8 cellular contexts compared by ENCODE assay signal in the genomic region with DNA sequence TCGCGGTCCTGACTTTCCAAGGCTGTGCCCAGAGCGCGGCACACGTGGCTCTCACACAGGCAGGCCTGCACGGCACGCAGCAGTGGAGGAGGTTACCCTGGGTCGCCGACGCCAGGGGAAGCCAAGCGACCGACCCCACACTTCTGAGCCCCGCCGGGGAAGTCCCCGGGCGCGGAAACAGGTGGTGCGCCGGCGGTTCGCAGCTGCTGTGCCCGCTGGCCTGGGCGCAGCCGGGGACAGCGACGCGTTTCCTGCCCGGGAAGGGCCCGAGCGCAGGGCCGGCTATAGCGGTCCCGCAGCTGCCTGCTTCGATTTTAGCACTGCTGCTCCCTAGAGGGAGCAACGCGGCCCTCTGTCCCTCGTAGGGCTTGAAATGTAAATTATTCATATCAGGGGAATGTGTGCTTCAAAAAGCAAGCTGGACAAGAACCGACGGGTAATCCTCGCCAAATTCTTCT. TPM values are rescaled to one million over a fixed set of nuclear protein-coding genes. Genes with fewer than 3 reads are reported as not detected.
DNase-seq lines count a peak whose midpoint lies in the region; FAIRE-seq and TF ChIP-seq lines count a peak whose summit lies in the region.
"Not testable (repeated sequence)": the region's sequence is repeated elsewhere in the genome, so short reads cannot be mapped to it uniquely, and the experiment has no call there.

No MANE protein-coding gene starts in this region.

- H3K4me1 ChIP-seq in SJCRH30: not testable (repeated sequence)
- H3K4me1 ChIP-seq in osteoblast (ENCODE audit: insufficient read depth, low read length) (peaks cover 14% of the 10 kb centered on the region), subcutaneous abdominal adipose tissue (ENCODE audit: control insufficient read depth in 5 of 5, insufficient read depth in 5 of 5, low read length in 5 of 5) (peaks cover 0 to 31% (median 27%) of the 10 kb centered on the region in 5 donors)

- H3K9ac ChIP-seq in subcutaneous abdominal adipose tissue (ENCODE audit: low read length in 5 of 5): peak overlapping the region in 2 of 5 donors; percentile 58 to 62

- peak; percentile 88 for DNase-seq in GF-D8 (lab: John Stamatoyannopoulos, UW)
- DNase-seq in H54 (ENCODE audit: insufficient read length, low spot score): peak; percentile 22
- DNase-seq in SJCRH30: peak; percentile 86 to 89
- DNase-seq in activated gamma-delta T cell treated with Interleukin-2 at 50 U/mL for 16 hours: peak; percentile 88
- peak; percentile 41 for DNase-seq in globus pallidus (ENCODE audit: low spot score)
- DNase-seq in osteoblast (ENCODE audit: insufficient read length, low spot score, missing footprints): peak; percentile 23

- H3K4me3 ChIP-seq in SJCRH30: peak overlapping the region; percentile 41
- H3K4me3 ChIP-seq in osteoblast (ENCODE audit: insufficient read depth, low read length): peak overlapping the region; percentile 56
- peak overlapping the region in 4 of 5 donors; percentile 22 to 55 (median 37) for H3K4me3 ChIP-seq in subcutaneous abdominal adipose tissue (ENCODE audit: low read depth in 1 of 5, low read length in 5 of 5)

- not testable (repeated sequence) for H3K9me3 ChIP-seq in KOPT-K1 (ENCODE audit: insufficient read depth, low read length, poor library complexity, severe bottlenecking); SJCRH30 (replicated peaks); osteoblast (ENCODE audit: low read depth, low read length); subcutaneous abdominal adipose tissue (ENCODE audit: control insufficient read depth in 5 of 5, low read length in 5 of 5)

- H4K20me1 ChIP-seq in osteoblast (ENCODE audit: insufficient read depth, low read length): not testable (repeated sequence)

- peak; percentile 34; the same call in 1 of the 2 replicates for TF ChIP-seq POLR2A in H54 (IDR thresholded peaks at IDR 0.05; ENCODE audit: low read depth, low read length)

- TF ChIP-seq CTCF in osteoblast (IDR thresholded peaks at IDR 0.05; ENCODE audit: extremely low read depth, low read depth, low read length): peak; percentile 18

- peak; percentile 83 for FAIRE-seq in H54 (lab: Jason Lieb, UNC)

- H3K27ac ChIP-seq in KOPT-K1 (ENCODE audit: low read depth, low read length, poor library complexity, severe bottlenecking): peak overlapping the region; percentile 85
- H3K27ac ChIP-seq in SJCRH30: peak overlapping the region; percentile 55
- not testable (repeated sequence) for H3K27ac ChIP-seq in osteoblast (ENCODE audit: low read depth, low read length)
- H3K27ac ChIP-seq in subcutaneous abdominal adipose tissue (ENCODE audit: low read depth, low read length): peak overlapping the region; percentile 72

- not testable (repeated sequence) for H3K36me3 ChIP-seq in KOPT-K1 (ENCODE audit: insufficient read depth, low read length); SJCRH30; osteoblast (ENCODE audit: insufficient read depth, low read length); subcutaneous abdominal adipose tissue (ENCODE audit: control insufficient read depth in 5 of 5, insufficient read depth in 5 of 5, low read length in 5 of 5)

- not testable (repeated sequence) for H3K79me2 ChIP-seq in osteoblast (ENCODE audit: insufficient read depth, low read length)

- H3K4me2 ChIP-seq in osteoblast (ENCODE audit: insufficient read depth, low read length): peak overlapping the region; percentile 65

- H3K27me3 ChIP-seq in SJCRH30; osteoblast (ENCODE audit: insufficient read depth, low read length); subcutaneous abdominal adipose tissue (ENCODE audit: control insufficient read depth in 5 of 5, insufficient read depth in 4 of 5, low read length in 5 of 5): not testable (repeated sequence)

- peak overlapping the region; percentile 51 for H2AFZ ChIP-seq in osteoblast (ENCODE audit: low read length)

RNA-seq across cellular contexts. Expression of a gene that starts 46.6 kb away (rescaled TPM):
- total RNA-seq in SJCRH30 (2014; rRNA removed; shearing (Covaris generic)): 3.7 and 4.4 TPM in 2 replicates
- 14.1 and 15.2 TPM in 2 replicates for total RNA-seq in osteoblast

Comparison
In these comparisons a context has a peak if more than half of its experiments do, and no peak if none do; other contexts are left out.
1. DNase-seq: peak in every context shown above with its lines; median percentile 88 in GF-D8; 88 in activated gamma-delta T cell treated with Interleukin-2 at 50 U/mL for 16 hours; 88 in SJCRH30; 41 in globus pallidus; 23 in osteoblast; 22 in H54.